12 cellular contexts compared by ENCODE assay signal in the genomic region with DNA sequence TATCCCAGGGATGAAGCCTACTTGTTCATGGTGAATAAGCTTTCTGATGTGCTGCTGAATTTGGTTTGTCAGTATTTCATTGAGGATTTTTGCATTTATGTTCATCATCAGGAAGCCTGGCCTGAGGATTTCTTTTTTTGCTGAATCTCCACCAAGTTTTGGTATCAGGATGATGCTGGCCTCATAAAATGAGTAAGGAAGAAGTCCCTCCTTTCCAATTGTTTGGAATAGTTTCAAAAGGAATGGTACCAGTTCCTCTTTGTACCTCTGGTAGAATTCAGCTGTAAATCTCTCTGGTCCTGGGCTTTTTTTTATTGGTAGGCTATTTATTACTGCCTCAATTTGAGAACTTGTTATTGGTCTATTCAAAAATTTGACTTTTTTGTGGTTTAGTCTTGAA. TPM values are rescaled to one million over a fixed set of nuclear protein-coding genes. Genes with fewer than 3 reads are reported as not detected.
"Had no signal": no experiment of that assay in that cellular context is flagged by ENCODE, and none has a peak within 500 bp of the region (broad histone marks: within the 10 kb centered on the region; RNA-seq: fewer than 3 reads in every experiment).

No MANE protein-coding gene starts in this region.

RNA-seq across cellular contexts. Expression of a gene that starts 51.4 kb away (rescaled TPM):
- total RNA-seq: activated naive CD4-positive, alpha-beta T cell treated with anti-CD3 and anti-CD28 coated beads for 36 hours; activated naive CD4-positive, alpha-beta T cell treated with anti-CD3 and anti-CD28 coated beads, Interleukin-2, amount 50 U/mL, for 72 hours; activated naive CD8-positive, alpha-beta T cell treated with anti-CD3 and anti-CD28 coated beads for 36 hours; activated naive CD8-positive, alpha-beta T cell treated with anti-CD3 and anti-CD28 coated beads, Interleukin-2, amount 10 ng/mL, durations not matched to agents 7 days and 5 days; activated T-cell treated with anti-CD3 and anti-CD28 coated beads, Interleukin-2, amount 50 U/mL, for 72 hours; activated T-helper 1 cell treated with anti-CD3 and anti-CD28 coated beads, Interleukin-12 subunit alpha, Interleukin-12 subunit beta, Interleukin-2, Interleukin-4 antibody, amounts not matched to agents 30 ng/mL and 10 ng/mL and 1 ng/mL, durations not matched to agents 14 hours and 24 hours and 36 hours; activated T-helper 17 cell treated with anti-CD3 and anti-CD28 coated beads, Interleukin-2, amount 50 U/mL, for 72 hours; activated T-helper 2 cell treated with anti-CD3 and anti-CD28 coated beads, Interferon-gamma antibody, Interleukin-2, Interleukin-4, amounts not matched to agents 10 μg/mL and 5 μg/mL and 100 μg/mL, durations not matched to agents 14 hours and 24 hours and 36 hours; ascending aorta; body of pancreas; bronchial epithelial cell; chondrocyte had no signal
